ENCODE assay signal across 1 cellular context in the genomic region with DNA sequence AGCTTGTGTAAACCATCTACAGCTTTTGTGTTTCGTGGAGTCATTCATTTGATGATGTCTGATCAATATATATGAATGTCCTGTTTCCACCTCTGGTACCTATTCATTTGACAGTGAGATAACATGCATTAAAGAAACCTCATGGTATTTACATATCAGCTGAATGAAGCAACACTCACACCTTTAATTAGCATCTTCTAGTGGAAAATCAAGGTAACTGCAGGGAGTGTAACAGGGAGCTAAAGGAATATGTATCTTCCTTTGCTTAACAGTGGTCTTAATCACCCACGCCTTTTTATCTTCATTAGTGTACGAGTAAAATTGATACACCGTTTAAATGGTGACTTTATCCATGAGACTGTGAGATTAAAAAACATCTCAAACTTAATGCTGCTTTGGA.
TF ChIP-seq lines count a peak whose summit lies in the region.

No MANE protein-coding gene starts in this region.

TF ChIP-seq in K562, 482 proteins besides CTCF, POLR2A, EP300 and RAD21 (continued from another document):
- TF ChIP-seq HNRNPH1 (optimal IDR thresholded peaks at IDR 0.05; ENCODE audit: low read depth, low read length) (no peak), POLR2B (IDR thresholded peaks at IDR 0.05; ENCODE audit: low read depth, partially characterized antibody) (no peak)
- TF ChIP-seq, protein P1, sequence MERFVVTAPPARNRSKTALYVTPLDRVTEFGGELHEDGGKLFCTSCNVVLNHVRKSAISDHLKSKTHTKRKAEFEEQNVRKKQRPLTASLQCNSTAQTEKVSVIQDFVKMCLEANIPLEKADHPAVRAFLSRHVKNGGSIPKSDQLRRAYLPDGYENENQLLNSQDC (CRISPR knock-in tag; IDR thresholded peaks at IDR 0.05): no peak
- TF ChIP-seq, protein P2, sequence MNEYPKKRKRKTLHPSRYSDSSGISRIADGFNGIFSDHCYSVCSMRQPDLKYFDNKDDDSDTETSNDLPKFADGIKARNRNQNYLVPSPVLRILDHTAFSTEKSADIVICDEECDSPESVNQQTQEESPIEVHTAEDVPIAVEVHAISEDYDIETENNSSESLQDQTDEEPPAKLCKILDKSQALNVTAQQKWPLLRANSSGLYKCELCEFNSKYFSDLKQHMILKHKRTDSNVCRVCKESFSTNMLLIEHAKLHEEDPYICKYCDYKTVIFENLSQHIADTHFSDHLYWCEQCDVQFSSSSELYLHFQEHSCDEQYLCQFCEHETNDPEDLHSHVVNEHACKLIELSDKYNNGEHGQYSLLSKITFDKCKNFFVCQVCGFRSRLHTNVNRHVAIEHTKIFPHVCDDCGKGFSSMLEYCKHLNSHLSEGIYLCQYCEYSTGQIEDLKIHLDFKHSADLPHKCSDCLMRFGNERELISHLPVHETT (CRISPR knock-in tag; conservative IDR thresholded peaks at IDR 0.05 in 1 of 2, IDR thresholded peaks at IDR 0.05 in 1 of 2): no peak
